1 cellular context compared by ENCODE assay signal in the genomic region with DNA sequence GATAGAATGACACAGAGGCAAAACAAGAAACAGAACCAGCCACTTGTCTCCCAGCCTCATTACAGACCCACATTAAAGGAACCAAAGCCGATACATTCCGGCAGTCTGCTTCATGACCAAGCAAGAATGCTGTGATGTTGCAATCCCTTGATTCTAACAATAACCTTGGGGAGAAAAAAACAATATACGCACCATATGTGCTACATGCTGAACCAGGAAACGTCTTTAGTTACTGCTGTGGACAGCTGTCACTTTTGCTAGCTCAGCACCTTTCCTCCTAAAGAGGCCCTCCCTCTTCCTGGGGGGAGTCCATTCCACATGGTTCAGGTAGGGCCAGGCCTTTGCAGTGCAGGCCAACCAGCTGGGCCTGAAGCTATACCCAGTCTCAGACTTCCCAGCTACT.
A peak's percentile ranks its signal among the peaks of the same experiment; 100 is the strongest.
TF ChIP-seq lines count a peak whose summit lies in the region.

No MANE protein-coding gene starts in this region.

TF ChIP-seq in HepG2, 621 proteins besides CTCF, POLR2A, EP300 and RAD21 (continued from another document and continues in another):
- TF ChIP-seq, protein P1, sequence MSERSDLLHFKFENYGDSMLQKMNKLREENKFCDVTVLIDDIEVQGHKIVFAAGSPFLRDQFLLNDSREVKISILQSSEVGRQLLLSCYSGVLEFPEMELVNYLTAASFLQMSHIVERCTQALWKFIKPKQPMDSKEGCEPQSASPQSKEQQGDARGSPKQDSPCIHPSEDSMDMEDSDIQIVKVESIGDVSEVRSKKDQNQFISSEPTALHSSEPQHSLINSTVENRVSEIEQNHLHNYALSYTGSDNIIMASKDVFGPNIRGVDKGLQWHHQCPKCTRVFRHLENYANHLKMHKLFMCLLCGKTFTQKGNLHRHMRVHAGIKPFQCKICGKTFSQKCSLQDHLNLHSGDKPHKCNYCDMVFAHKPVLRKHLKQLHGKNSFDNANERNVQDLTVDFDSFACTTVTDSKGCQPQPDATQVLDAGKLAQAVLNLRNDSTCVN (CRISPR knock-in tag; IDR thresholded peaks at IDR 0.05; ENCODE audit: borderline replicate concordance) = no peak
- TF ChIP-seq, protein P2, sequence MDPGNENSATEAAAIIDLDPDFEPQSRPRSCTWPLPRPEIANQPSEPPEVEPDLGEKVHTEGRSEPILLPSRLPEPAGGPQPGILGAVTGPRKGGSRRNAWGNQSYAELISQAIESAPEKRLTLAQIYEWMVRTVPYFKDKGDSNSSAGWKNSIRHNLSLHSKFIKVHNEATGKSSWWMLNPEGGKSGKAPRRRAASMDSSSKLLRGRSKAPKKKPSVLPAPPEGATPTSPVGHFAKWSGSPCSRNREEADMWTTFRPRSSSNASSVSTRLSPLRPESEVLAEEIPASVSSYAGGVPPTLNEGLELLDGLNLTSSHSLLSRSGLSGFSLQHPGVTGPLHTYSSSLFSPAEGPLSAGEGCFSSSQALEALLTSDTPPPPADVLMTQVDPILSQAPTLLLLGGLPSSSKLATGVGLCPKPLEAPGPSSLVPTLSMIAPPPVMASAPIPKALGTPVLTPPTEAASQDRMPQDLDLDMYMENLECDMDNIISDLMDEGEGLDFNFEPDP (CRISPR knock-in tag; conservative IDR thresholded peaks at IDR 0.05) = no peak
- TF ChIP-seq SRF (IDR thresholded peaks at IDR 0.05; ENCODE audit: low read depth, low read length) (no peak), ELF3 (CRISPR knock-in tag; IDR thresholded peaks at IDR 0.05) (no peak), HOXA3 (CRISPR knock-in tag; IDR thresholded peaks at IDR 0.05) (no peak), MEIS2 (CRISPR knock-in tag; IDR thresholded peaks at IDR 0.05) (no peak), ZNF558 (CRISPR knock-in tag; IDR thresholded peaks at IDR 0.05; ENCODE audit: borderline replicate concordance) (no peak), ZNF841 (CRISPR knock-in tag; IDR thresholded peaks at IDR 0.05; ENCODE audit: borderline replicate concordance) (no peak), CEBPB (IDR thresholded peaks at IDR 0.05; ENCODE audit: borderline replicate concordance, low read depth, low read length) (peak; percentile 91), PRPF4 (IDR thresholded peaks at IDR 0.05; ENCODE audit: low read depth, low read length, poor library complexity, severe bottlenecking) (no peak), SCMH1 (CRISPR knock-in tag; IDR thresholded peaks at IDR 0.05; ENCODE audit: borderline replicate concordance) (no peak), ZFP90 (CRISPR knock-in tag; IDR thresholded peaks at IDR 0.05; ENCODE audit: borderline replicate concordance) (no peak), ZMAT3 (CRISPR knock-in tag; conservative IDR thresholded peaks at IDR 0.05) (no peak), ZNF121 (CRISPR knock-in tag; IDR thresholded peaks at IDR 0.05) (no peak), FOSL2 (CRISPR knock-in tag; IDR thresholded peaks at IDR 0.05) (peak; percentile 46), MAFG (CRISPR knock-in tag; IDR thresholded peaks at IDR 0.05) (no peak), SOX13 (IDR thresholded peaks at IDR 0.05) (no peak), SOX13 (CRISPR knock-in tag; conservative IDR thresholded peaks at IDR 0.05 in 1 of 2, IDR thresholded peaks at IDR 0.05 in 1 of 2) (peak in 1 of 2 experiments; percentile 64; a peak in 2 of 4 replicates), HOXA7 (CRISPR knock-in tag; IDR thresholded peaks at IDR 0.05) (no peak), FLYWCH1 (CRISPR knock-in tag; IDR thresholded peaks at IDR 0.05) (no peak), SOX5 (CRISPR knock-in tag; IDR thresholded peaks at IDR 0.05; ENCODE audit: borderline replicate concordance) (peak; percentile 68; the same call in 1 of the 2 replicates), ZNF232 (CRISPR knock-in tag; IDR thresholded peaks at IDR 0.05; ENCODE audit: borderline replicate concordance) (no peak), U2AF1 (optimal IDR thresholded peaks at IDR 0.05; ENCODE audit: low read depth, low read length) (no peak), ZNF326 (CRISPR knock-in tag; IDR thresholded peaks at IDR 0.05; ENCODE audit: borderline replicate concordance) (no peak), MAFK (conservative IDR thresholded peaks at IDR 0.05 in 1 of 2, IDR thresholded peaks at IDR 0.05 in 1 of 2; ENCODE audit: low read length in 2 of 2) (peak; percentile 94 to 96), NFE2L2 (IDR thresholded peaks at IDR 0.05; ENCODE audit: low read length) (0 out of 2 replicates have a peak, but pooled peaks have one; percentile 36), ZMYM2 (CRISPR knock-in tag; IDR thresholded peaks at IDR 0.05) (no peak), ATF7-NPFF (CRISPR knock-in tag; IDR thresholded peaks at IDR 0.05; ENCODE audit: low read depth) (no peak), ETV6 (CRISPR knock-in tag; conservative IDR thresholded peaks at IDR 0.05) (no peak), SMAD9 (CRISPR knock-in tag; IDR thresholded peaks at IDR 0.05) (no peak), PPARG (CRISPR knock-in tag; conservative IDR thresholded peaks at IDR 0.05) (no peak), SRY (CRISPR knock-in tag; IDR thresholded peaks at IDR 0.05) (no peak), MAFF (IDR thresholded peaks at IDR 0.05; ENCODE audit: low read depth, low read length) (peak; percentile 96), ZIK1 (CRISPR knock-in tag; IDR thresholded peaks at IDR 0.05; ENCODE audit: borderline replicate concordance, low read depth) (no peak)
- TF ChIP-seq, protein P3, sequence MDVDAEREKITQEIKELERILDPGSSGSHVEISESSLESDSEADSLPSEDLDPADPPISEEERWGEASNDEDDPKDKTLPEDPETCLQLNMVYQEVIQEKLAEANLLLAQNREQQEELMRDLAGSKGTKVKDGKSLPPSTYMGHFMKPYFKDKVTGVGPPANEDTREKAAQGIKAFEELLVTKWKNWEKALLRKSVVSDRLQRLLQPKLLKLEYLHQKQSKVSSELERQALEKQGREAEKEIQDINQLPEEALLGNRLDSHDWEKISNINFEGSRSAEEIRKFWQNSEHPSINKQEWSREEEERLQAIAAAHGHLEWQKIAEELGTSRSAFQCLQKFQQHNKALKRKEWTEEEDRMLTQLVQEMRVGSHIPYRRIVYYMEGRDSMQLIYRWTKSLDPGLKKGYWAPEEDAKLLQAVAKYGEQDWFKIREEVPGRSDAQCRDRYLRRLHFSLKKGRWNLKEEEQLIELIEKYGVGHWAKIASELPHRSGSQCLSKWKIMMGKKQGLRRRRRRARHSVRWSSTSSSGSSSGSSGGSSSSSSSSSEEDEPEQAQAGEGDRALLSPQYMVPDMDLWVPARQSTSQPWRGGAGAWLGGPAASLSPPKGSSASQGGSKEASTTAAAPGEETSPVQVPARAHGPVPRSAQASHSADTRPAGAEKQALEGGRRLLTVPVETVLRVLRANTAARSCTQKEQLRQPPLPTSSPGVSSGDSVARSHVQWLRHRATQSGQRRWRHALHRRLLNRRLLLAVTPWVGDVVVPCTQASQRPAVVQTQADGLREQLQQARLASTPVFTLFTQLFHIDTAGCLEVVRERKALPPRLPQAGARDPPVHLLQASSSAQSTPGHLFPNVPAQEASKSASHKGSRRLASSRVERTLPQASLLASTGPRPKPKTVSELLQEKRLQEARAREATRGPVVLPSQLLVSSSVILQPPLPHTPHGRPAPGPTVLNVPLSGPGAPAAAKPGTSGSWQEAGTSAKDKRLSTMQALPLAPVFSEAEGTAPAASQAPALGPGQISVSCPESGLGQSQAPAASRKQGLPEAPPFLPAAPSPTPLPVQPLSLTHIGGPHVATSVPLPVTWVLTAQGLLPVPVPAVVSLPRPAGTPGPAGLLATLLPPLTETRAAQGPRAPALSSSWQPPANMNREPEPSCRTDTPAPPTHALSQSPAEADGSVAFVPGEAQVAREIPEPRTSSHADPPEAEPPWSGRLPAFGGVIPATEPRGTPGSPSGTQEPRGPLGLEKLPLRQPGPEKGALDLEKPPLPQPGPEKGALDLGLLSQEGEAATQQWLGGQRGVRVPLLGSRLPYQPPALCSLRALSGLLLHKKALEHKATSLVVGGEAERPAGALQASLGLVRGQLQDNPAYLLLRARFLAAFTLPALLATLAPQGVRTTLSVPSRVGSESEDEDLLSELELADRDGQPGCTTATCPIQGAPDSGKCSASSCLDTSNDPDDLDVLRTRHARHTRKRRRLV (CRISPR knock-in tag; IDR thresholded peaks at IDR 0.05) = no peak
- TF ChIP-seq, protein P4, sequence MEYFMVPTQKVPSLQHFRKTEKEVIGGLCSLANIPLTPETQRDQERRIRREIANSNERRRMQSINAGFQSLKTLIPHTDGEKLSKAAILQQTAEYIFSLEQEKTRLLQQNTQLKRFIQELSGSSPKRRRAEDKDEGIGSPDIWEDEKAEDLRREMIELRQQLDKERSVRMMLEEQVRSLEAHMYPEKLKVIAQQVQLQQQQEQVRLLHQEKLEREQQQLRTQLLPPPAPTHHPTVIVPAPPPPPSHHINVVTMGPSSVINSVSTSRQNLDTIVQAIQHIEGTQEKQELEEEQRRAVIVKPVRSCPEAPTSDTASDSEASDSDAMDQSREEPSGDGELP (IDR thresholded peaks at IDR 0.05; ENCODE audit: borderline replicate concordance, low read depth) = no peak
- TF ChIP-seq, protein P5, sequence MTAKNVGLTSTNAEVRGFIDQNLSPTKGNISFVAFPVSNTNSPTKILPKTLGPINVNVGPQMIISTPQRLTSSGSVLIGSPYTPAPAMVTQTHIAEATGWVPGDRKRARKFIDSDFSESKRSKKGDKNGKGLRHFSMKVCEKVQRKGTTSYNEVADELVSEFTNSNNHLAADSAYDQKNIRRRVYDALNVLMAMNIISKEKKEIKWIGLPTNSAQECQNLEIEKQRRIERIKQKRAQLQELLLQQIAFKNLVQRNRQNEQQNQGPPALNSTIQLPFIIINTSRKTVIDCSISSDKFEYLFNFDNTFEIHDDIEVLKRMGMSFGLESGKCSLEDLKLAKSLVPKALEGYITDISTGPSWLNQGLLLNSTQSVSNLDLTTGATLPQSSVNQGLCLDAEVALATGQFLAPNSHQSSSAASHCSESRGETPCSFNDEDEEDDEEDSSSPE (CRISPR knock-in tag; IDR thresholded peaks at IDR 0.05) = no peak
- TF ChIP-seq, protein P6, sequence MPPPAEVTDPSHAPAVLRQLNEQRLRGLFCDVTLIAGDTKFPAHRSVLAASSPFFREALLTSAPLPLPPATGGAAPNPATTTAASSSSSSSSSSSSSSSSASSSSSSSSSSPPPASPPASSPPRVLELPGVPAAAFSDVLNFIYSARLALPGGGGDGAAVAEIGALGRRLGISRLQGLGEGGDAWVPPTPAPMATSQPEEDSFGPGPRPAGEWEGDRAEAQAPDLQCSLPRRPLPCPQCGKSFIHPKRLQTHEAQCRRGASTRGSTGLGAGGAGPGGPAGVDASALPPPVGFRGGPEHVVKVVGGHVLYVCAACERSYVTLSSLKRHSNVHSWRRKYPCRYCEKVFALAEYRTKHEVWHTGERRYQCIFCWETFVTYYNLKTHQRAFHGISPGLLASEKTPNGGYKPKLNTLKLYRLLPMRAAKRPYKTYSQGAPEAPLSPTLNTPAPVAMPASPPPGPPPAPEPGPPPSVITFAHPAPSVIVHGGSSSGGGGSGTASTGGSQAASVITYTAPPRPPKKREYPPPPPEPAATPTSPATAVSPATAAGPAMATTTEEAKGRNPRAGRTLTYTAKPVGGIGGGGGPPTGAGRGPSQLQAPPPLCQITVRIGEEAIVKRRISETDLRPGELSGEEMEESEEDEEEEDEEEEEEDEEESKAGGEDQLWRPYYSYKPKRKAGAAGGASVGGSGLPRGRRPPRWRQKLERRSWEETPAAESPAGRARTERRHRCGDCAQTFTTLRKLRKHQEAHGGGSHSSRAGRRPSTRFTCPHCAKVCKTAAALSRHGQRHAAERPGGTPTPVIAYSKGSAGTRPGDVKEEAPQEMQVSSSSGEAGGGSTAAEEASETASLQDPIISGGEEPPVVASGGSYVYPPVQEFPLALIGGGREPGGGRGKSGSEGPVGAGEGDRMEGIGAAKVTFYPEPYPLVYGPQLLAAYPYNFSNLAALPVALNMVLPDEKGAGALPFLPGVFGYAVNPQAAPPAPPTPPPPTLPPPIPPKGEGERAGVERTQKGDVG (CRISPR knock-in tag; IDR thresholded peaks at IDR 0.05; ENCODE audit: borderline replicate concordance) = no peak
- TF ChIP-seq, protein P7, sequence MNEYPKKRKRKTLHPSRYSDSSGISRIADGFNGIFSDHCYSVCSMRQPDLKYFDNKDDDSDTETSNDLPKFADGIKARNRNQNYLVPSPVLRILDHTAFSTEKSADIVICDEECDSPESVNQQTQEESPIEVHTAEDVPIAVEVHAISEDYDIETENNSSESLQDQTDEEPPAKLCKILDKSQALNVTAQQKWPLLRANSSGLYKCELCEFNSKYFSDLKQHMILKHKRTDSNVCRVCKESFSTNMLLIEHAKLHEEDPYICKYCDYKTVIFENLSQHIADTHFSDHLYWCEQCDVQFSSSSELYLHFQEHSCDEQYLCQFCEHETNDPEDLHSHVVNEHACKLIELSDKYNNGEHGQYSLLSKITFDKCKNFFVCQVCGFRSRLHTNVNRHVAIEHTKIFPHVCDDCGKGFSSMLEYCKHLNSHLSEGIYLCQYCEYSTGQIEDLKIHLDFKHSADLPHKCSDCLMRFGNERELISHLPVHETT (CRISPR knock-in tag; conservative IDR thresholded peaks at IDR 0.05) = no peak
- TF ChIP-seq, protein P8, sequence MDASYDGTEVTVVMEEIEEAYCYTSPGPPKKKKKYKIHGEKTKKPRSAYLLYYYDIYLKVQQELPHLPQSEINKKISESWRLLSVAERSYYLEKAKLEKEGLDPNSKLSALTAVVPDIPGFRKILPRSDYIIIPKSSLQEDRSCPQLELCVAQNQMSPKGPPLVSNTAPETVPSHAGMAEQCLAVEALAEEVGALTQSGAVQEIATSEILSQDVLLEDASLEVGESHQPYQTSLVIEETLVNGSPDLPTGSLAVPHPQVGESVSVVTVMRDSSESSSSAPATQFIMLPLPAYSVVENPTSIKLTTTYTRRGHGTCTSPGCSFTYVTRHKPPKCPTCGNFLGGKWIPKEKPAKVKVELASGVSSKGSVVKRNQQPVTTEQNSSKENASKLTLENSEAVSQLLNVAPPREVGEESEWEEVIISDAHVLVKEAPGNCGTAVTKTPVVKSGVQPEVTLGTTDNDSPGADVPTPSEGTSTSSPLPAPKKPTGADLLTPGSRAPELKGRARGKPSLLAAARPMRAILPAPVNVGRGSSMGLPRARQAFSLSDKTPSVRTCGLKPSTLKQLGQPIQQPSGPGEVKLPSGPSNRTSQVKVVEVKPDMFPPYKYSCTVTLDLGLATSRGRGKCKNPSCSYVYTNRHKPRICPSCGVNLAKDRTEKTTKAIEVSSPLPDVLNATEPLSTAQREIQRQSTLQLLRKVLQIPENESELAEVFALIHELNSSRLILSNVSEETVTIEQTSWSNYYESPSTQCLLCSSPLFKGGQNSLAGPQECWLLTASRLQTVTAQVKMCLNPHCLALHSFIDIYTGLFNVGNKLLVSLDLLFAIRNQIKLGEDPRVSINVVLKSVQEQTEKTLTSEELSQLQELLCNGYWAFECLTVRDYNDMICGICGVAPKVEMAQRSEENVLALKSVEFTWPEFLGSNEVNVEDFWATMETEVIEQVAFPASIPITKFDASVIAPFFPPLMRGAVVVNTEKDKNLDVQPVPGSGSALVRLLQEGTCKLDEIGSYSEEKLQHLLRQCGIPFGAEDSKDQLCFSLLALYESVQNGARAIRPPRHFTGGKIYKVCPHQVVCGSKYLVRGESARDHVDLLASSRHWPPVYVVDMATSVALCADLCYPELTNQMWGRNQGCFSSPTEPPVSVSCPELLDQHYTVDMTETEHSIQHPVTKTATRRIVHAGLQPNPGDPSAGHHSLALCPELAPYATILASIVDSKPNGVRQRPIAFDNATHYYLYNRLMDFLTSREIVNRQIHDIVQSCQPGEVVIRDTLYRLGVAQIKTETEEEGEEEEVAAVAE (CRISPR knock-in tag; IDR thresholded peaks at IDR 0.05; ENCODE audit: borderline replicate concordance) = no peak
- TF ChIP-seq, protein P9, sequence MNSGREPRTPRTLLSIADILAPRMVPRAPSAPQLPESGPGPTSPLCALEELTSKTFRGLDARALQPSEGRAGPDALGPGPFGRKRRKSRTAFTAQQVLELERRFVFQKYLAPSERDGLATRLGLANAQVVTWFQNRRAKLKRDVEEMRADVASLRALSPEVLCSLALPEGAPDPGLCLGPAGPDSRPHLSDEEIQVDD (CRISPR knock-in tag; IDR thresholded peaks at IDR 0.05; ENCODE audit: borderline replicate concordance) = no peak
- TF ChIP-seq, protein P10, sequence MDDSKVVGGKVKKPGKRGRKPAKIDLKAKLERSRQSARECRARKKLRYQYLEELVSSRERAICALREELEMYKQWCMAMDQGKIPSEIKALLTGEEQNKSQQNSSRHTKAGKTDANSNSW (CRISPR knock-in tag; IDR thresholded peaks at IDR 0.05; ENCODE audit: borderline replicate concordance) = no peak
